8 cellular contexts compared by ENCODE assay signal in the genomic region with DNA sequence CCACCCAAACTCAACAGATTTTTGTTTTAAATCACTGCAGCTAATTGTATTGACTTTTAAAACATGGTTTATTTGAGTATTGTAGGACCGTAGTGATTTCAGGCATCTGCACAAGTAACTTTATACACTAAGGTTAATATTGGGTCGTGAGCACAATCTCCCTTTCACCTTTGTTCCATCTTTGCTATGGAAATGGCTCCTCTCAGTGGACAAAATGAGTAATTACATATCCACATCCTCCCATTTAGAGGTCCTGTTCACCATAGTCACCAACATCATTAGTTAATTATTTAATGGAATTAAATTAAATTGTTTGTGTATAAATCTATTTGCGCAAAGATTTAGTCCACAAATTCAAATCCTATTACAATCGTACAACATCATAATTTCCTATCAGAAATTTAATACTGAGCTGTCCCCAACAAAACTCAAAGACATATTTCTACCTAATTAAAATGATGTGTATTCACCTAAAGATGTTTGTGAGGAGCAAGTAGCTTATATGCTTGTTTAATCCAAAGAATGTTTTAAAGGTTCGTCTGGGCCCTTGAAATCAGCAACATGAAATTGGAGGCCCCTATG.
DNase-seq lines count a peak whose midpoint lies in the region; ATAC-seq, FAIRE-seq and TF ChIP-seq lines count a peak whose summit lies in the region.

No MANE protein-coding gene starts in this region.

- no peaks in the 10 kb centered on the region for H3K79me2 ChIP-seq in keratinocyte (ENCODE audit: control insufficient read depth, insufficient read depth, low read length)

- no peaks in the 10 kb centered on the region for H4K20me1 ChIP-seq in keratinocyte (ENCODE audit: control insufficient read depth, extremely low read depth, insufficient read depth, low read length)

- no peak overlapping the region for H3K4me2 ChIP-seq in keratinocyte (ENCODE audit: control insufficient read depth, extremely low read depth, insufficient read depth, low read depth, low read length)

- H3K9me3 ChIP-seq in breast epithelium = no peaks in the 10 kb centered on the region
- no peaks in the 10 kb centered on the region for H3K9me3 ChIP-seq in keratinocyte (ENCODE audit: control insufficient read depth, low read depth, low read length)
- H3K9me3 ChIP-seq in upper lobe of right lung = no peaks in the 10 kb centered on the region

- H3K9ac ChIP-seq in keratinocyte (ENCODE audit: control insufficient read depth, extremely low read depth, insufficient read depth, low read length) = no peak overlapping the region

- intact Hi-C loops in breast epithelium (cut with DNase I; ENCODE audit: low total_unique reads) (no loop called here), upper lobe of right lung (cut with DNase I) (loop anchor here (10.0 kb wide), 2 partner anchors 840 to 900 kb away; no protein-coding TSS in a partner anchor)

- H3K27me3 ChIP-seq in H7 (ENCODE audit: control insufficient read depth, insufficient read depth, low read length) (no peaks in the 10 kb centered on the region), breast epithelium (no peaks in the 10 kb centered on the region), keratinocyte (ENCODE audit: control insufficient read depth, extremely low read depth, insufficient read depth, low read length) (no peaks in the 10 kb centered on the region), upper lobe of right lung (peaks cover 6% of the 10 kb centered on the region)

- peak; percentile 87 for FAIRE-seq in keratinocyte (lab: Jason Lieb, UNC)

- H3K4me1 ChIP-seq in breast epithelium (no peaks in the 10 kb centered on the region), keratinocyte (ENCODE audit: control insufficient read depth, extremely low read depth, insufficient read depth, low read length) (peaks cover 8% of the 10 kb centered on the region), upper lobe of right lung (no peaks in the 10 kb centered on the region)

- DNase-seq in DMS 273 treated with DMSO at 0.1 percent for 48 hours (lab: John Stamatoyannopoulos, UW) (peak; percentile 5), H7 (peak; percentile 58), NCI-H2196 treated with DMSO at 0.1 percent for 48 hours (lab: John Stamatoyannopoulos, UW; ENCODE audit: unreplicated experiment) (peak; percentile 11), breast epithelium (ENCODE audit: low spot score in 2 of 2) (no peak), keratinocyte (ENCODE audit: low read depth, low spot score) (peak; percentile 19), upper lobe of right lung (no peak)

- no peak for TF ChIP-seq POLR2A in breast epithelium (IDR thresholded peaks at IDR 0.05)

- H3K36me3 ChIP-seq in H7 (replicated peaks; ENCODE audit: control insufficient read depth, insufficient read depth, low read length) = no peaks in the 10 kb centered on the region
- no peaks in the 10 kb centered on the region for H3K36me3 ChIP-seq in breast epithelium
- H3K36me3 ChIP-seq in keratinocyte (ENCODE audit: control insufficient read depth in 2 of 2, extremely low read depth in 1 of 2, insufficient read depth in 2 of 2, low read length in 2 of 2) = no peaks in the 10 kb centered on the region
- H3K36me3 ChIP-seq in upper lobe of right lung = no peaks in the 10 kb centered on the region

- H3K9me1 ChIP-seq in keratinocyte (ENCODE audit: control insufficient read depth, extremely low read depth, insufficient read depth, low read length) = no peaks in the 10 kb centered on the region

- peak; percentile 87 for ATAC-seq in upper lobe of right lung
- no peak for ATAC-seq in HG02840 (IDR thresholded peaks at IDR 0.05; ENCODE audit: low FRiP score, unreplicated experiment)
- ATAC-seq in GM18873 (IDR thresholded peaks at IDR 0.05; ENCODE audit: low FRiP score, unreplicated experiment) = no peak

- no peak overlapping the region for H3K4me3 ChIP-seq in H7 (ENCODE audit: insufficient read depth, low read depth, low read length)
- H3K4me3 ChIP-seq in breast epithelium = no peak overlapping the region
- H3K4me3 ChIP-seq in keratinocyte (ENCODE audit: control insufficient read depth in 2 of 3, extremely low read depth in 1 of 3, insufficient read depth in 2 of 3, low read depth in 1 of 3, low read length in 3 of 3) = no peak overlapping the region
- no peak overlapping the region for H3K4me3 ChIP-seq in upper lobe of right lung

- dilution Hi-C loops in keratinocyte (cut with MboI; ENCODE audit: extremely low pct_ligation_motif_present, low sequenced_read_pairs) = no loop called here

- peak overlapping the region in 1 of 2 donors; percentile 27 for H3K27ac ChIP-seq in breast epithelium
- no peak overlapping the region for H3K27ac ChIP-seq in keratinocyte (ENCODE audit: control insufficient read depth, insufficient read depth, low read length)
- H3K27ac ChIP-seq in upper lobe of right lung = no peak overlapping the region

- H2AFZ ChIP-seq in keratinocyte (ENCODE audit: control insufficient read depth, low read length) = no peak overlapping the region

- peak; percentile 85 to 91 (median 89) for TF ChIP-seq CTCF in breast epithelium (IDR thresholded peaks at IDR 0.05)
- peak; percentile 35 to 56 (median 50) for TF ChIP-seq CTCF in keratinocyte (optimal IDR thresholded peaks at IDR 0.05 in 1 of 3, IDR thresholded peaks at IDR 0.05 in 1 of 3, conservative IDR thresholded peaks at IDR 0.05 in 1 of 3; ENCODE audit: extremely low read depth in 1 of 3, insufficient read depth in 2 of 3, low read length in 3 of 3)
- TF ChIP-seq CTCF in upper lobe of right lung (IDR thresholded peaks at IDR 0.05) = peak; percentile 80

Comparison
In these comparisons a context has a peak if more than half of its experiments do, and no peak if none do; other contexts are left out.
1. DNase-seq: peak in DMS 273 treated with DMSO at 0.1 percent for 48 hours (single experiment), H7 (single experiment), NCI-H2196 treated with DMSO at 0.1 percent for 48 hours (single experiment) and keratinocyte (single experiment); none in breast epithelium (0 of 2) and upper lobe of right lung (single experiment).
2. Peak in every context shown above with its lines, with median percentiles within 50 percentile points of each other: CTCF ChIP-seq.